Comparison of ENCODE assay signal across 20 cellular contexts in the genomic region with DNA sequence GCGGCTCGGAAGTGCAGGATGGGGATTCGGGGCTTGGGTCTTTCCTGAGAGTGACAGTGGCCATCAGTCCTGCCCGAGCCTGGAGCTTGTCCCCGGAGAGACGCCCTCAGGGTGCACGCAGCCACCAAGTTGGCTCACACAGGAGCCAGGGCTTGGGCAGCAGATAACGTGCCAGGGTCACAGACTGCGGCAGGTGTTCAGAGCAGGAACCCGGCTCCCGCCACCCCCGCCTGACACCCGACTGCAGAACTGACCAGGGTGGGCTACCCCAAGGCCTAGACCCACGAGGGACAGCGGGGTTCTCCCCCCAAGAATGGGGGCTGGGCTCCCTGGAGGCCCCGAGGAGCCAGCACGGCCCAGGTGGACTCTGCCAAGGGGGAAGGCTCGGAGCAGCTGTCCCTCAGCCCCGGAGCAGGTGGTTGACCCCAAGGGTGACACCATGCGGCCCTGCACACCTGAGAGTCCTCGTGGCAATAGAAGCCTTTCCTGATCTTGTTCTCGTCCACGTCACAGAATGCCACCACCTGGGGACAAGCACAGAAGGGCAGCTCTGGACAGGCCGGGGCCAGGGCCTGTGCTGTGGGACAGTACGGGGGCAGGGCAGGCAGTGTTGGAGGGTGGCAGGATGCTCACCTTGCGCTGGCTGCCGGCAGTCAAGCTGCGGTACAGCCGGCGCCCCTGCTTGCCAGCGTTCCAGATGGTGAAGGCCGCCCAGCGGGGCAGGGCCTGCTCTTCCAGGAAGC.
A peak's percentile ranks its signal among the peaks of the same experiment; 100 is the strongest.
DNase-seq lines count a peak whose midpoint lies in the region; ATAC-seq and TF ChIP-seq lines count a peak whose summit lies in the region.
"Had no signal": no experiment of that assay in that cellular context is flagged by ENCODE, and none has a peak within 500 bp of the region (broad histone marks: within the 10 kb centered on the region; RNA-seq: fewer than 3 reads in every experiment).

No MANE protein-coding gene starts in this region.

- peak; percentile 34 for DNase-seq in activated CD8-positive, alpha-beta memory T cell treated with anti-CD3 and anti-CD28 coated beads, Interleukin-2, amount 50 U/mL, for 48 hours
- no peak for DNase-seq in activated CD8-positive, alpha-beta memory T cell treated with anti-CD3 and anti-CD28 coated beads for 24 hours
- DNase-seq in WTC11 (ENCODE audit: low spot score) = peak; percentile 7
- DNase-seq in lung (ENCODE audit: low spot score) = no peak
- DNase-seq in type B pancreatic cell (ENCODE audit: extremely low spot score, unreplicated experiment) = peak; percentile 70
- no peak for DNase-seq in naive thymus-derived CD8-positive, alpha-beta T cell
- DNase-seq in HuH-7 (ENCODE audit: low spot score) = no peak
- DNase-seq in NCI-H2196 (lab: John Stamatoyannopoulos, UW; ENCODE audit: unreplicated experiment) = no peak
- DNase-seq: activated CD4-positive, alpha-beta T cell treated with anti-CD3 and anti-CD28 coated beads, Interleukin-2, amount 50 U/mL, for 1 hour; activated naive CD4-positive, alpha-beta T cell; amniotic stem cell; dermis blood vessel endothelial cell; MV-4-11; NCI-H2029; NCI-H510A had no signal

- no peak overlapping the region for H3K4me3 ChIP-seq in lung
- H3K4me3 ChIP-seq: BLaER1 had no signal

- H3K9me3 Mint-ChIP-seq in WTC11 (peaks cover 42% of the 10 kb centered on the region), type B pancreatic cell (peaks cover 27% of the 10 kb centered on the region)
- peaks cover 0 to 34% (median 22%) of the 10 kb centered on the region in 9 donors for H3K9me3 Mint-ChIP-seq in naive thymus-derived CD8-positive, alpha-beta T cell

- TF ChIP-seq CTCF in WTC11 (IDR thresholded peaks at IDR 0.05) (no peak), lung (IDR thresholded peaks at IDR 0.05; ENCODE audit: control extremely low read depth, extremely low read depth) (no peak), type B pancreatic cell (conservative IDR thresholded peaks at IDR 0.05) (no peak)

- ATAC-seq in WTC11 (no peak), lung (ENCODE audit: insufficient read depth, low FRiP score) (peak; percentile 31)
- no peak for ATAC-seq in naive thymus-derived CD8-positive, alpha-beta T cell

- no peaks in the 10 kb centered on the region for H3K4me1 ChIP-seq in lung (ENCODE audit: control insufficient read depth in 2 of 2, insufficient read depth in 2 of 2, low read length in 2 of 2)
- H3K4me1 ChIP-seq: Caco-2 had no signal

- WGBS in lung, 2 donors = 95 to 96% methylated on average over 33 of the region's 33 CpGs

- no peak overlapping the region for H3K27ac ChIP-seq in lung (ENCODE audit: low read depth in 1 of 2, low read length in 1 of 2)
- H3K27ac ChIP-seq: BLaER1, VCaP had no signal

- no peak overlapping the region for H3K27ac Mint-ChIP-seq in WTC11
- H3K27ac Mint-ChIP-seq in type B pancreatic cell = no peak overlapping the region
- H3K27ac Mint-ChIP-seq in naive thymus-derived CD8-positive, alpha-beta T cell = no peak overlapping the region
- H3K27ac Mint-ChIP-seq: natural killer cell treated with Interleukin-12 subunit alpha and Interleukin-12 subunit beta and Interleukin-15 and Interleukin-18, amount 100 ng/mL, for 72 hours; T-helper 2 cell treated with Interferon-gamma antibody and Interleukin-4, amounts not matched to agents 5 μg/mL and 100 μg/mL, for 36 hours had no signal

- CTCF ChIA-PET in WTC11 (lab: Charles Lee) = no interaction called here

- no peak overlapping the region for H3K4me3 Mint-ChIP-seq in WTC11
- no peak overlapping the region for H3K4me3 Mint-ChIP-seq in type B pancreatic cell
- no peak overlapping the region for H3K4me3 Mint-ChIP-seq in naive thymus-derived CD8-positive, alpha-beta T cell
- H3K4me3 Mint-ChIP-seq: natural killer cell treated with Interleukin-12 subunit alpha and Interleukin-12 subunit beta and Interleukin-15 and Interleukin-18, amount 100 ng/mL, for 72 hours; T-helper 2 cell treated with Interferon-gamma antibody and Interleukin-4, amounts not matched to agents 5 μg/mL and 100 μg/mL, for 36 hours had no signal

- H3K9me3 ChIP-seq in lung (ENCODE audit: control insufficient read depth in 2 of 2, insufficient read depth in 1 of 2, low read length in 1 of 2) = no peaks in the 10 kb centered on the region

- H3K36me3 Mint-ChIP-seq in WTC11 = peaks cover 55% of the 10 kb centered on the region
- peaks cover 35% of the 10 kb centered on the region for H3K36me3 Mint-ChIP-seq in type B pancreatic cell
- peaks cover 27 to 39% (median 39%) of the 10 kb centered on the region in 3 donors for H3K36me3 Mint-ChIP-seq in naive thymus-derived CD8-positive, alpha-beta T cell

- H3K27me3 ChIP-seq in lung (ENCODE audit: control insufficient read depth, insufficient read depth) = no peaks in the 10 kb centered on the region

- POLR2A ChIA-PET in WTC11 (lab: Charles Lee) = no interaction called here
- POLR2A ChIA-PET in naive thymus-derived CD8-positive, alpha-beta T cell (lab: Charles Lee) = interaction anchor here (0.7 kb wide), 1 partner anchor 9 kb away, joined by 4 read pairs; no protein-coding TSS in a partner anchor

- H3K27me3 Mint-ChIP-seq in WTC11 (ENCODE audit: low read depth) (peaks cover 8% of the 10 kb centered on the region; the same call in 1 of the 2 replicates), type B pancreatic cell (no peaks in the 10 kb centered on the region)
- H3K27me3 Mint-ChIP-seq in naive thymus-derived CD8-positive, alpha-beta T cell = no peaks in the 10 kb centered on the region
- H3K27me3 Mint-ChIP-seq: natural killer cell treated with Interleukin-12 subunit alpha and Interleukin-12 subunit beta and Interleukin-15 and Interleukin-18, amount 100 ng/mL, for 72 hours had no signal

- H3K36me3 ChIP-seq in lung (ENCODE audit: control insufficient read depth in 2 of 2, insufficient read depth in 2 of 2, low read length in 2 of 2) = peaks cover 0 to 2% of the 10 kb centered on the region in 2 donors

- no peaks in the 10 kb centered on the region for H3K4me1 Mint-ChIP-seq in WTC11
- H3K4me1 Mint-ChIP-seq in type B pancreatic cell (ENCODE audit: unreplicated experiment) = no peaks in the 10 kb centered on the region
- H3K4me1 Mint-ChIP-seq in naive thymus-derived CD8-positive, alpha-beta T cell = peaks cover 0 to 2% (median 0%) of the 10 kb centered on the region in 4 donors

TF ChIP-seq in WTC11, 78 proteins besides CTCF, POLR2A, EP300 and RAD21:
- TF ChIP-seq, protein P1, sequence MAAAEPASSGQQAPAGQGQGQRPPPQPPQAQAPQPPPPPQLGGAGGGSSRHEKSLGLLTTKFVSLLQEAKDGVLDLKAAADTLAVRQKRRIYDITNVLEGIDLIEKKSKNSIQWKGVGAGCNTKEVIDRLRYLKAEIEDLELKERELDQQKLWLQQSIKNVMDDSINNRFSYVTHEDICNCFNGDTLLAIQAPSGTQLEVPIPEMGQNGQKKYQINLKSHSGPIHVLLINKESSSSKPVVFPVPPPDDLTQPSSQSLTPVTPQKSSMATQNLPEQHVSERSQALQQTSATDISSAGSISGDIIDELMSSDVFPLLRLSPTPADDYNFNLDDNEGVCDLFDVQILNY (CRISPR knock-in tag; IDR thresholded peaks at IDR 0.05) = no peak
- TF ChIP-seq, protein P2, sequence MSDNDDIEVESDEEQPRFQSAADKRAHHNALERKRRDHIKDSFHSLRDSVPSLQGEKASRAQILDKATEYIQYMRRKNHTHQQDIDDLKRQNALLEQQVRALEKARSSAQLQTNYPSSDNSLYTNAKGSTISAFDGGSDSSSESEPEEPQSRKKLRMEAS (CRISPR knock-in tag; IDR thresholded peaks at IDR 0.05) = no peak
- TF ChIP-seq ZNF121 (CRISPR knock-in tag; IDR thresholded peaks at IDR 0.05) = no peak
- TF ChIP-seq, protein P3, sequence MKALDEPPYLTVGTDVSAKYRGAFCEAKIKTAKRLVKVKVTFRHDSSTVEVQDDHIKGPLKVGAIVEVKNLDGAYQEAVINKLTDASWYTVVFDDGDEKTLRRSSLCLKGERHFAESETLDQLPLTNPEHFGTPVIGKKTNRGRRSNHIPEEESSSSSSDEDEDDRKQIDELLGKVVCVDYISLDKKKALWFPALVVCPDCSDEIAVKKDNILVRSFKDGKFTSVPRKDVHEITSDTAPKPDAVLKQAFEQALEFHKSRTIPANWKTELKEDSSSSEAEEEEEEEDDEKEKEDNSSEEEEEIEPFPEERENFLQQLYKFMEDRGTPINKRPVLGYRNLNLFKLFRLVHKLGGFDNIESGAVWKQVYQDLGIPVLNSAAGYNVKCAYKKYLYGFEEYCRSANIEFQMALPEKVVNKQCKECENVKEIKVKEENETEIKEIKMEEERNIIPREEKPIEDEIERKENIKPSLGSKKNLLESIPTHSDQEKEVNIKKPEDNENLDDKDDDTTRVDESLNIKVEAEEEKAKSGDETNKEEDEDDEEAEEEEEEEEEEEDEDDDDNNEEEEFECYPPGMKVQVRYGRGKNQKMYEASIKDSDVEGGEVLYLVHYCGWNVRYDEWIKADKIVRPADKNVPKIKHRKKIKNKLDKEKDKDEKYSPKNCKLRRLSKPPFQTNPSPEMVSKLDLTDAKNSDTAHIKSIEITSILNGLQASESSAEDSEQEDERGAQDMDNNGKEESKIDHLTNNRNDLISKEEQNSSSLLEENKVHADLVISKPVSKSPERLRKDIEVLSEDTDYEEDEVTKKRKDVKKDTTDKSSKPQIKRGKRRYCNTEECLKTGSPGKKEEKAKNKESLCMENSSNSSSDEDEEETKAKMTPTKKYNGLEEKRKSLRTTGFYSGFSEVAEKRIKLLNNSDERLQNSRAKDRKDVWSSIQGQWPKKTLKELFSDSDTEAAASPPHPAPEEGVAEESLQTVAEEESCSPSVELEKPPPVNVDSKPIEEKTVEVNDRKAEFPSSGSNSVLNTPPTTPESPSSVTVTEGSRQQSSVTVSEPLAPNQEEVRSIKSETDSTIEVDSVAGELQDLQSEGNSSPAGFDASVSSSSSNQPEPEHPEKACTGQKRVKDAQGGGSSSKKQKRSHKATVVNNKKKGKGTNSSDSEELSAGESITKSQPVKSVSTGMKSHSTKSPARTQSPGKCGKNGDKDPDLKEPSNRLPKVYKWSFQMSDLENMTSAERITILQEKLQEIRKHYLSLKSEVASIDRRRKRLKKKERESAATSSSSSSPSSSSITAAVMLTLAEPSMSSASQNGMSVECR (CRISPR knock-in tag; IDR thresholded peaks at IDR 0.05; ENCODE audit: borderline replicate concordance) = no peak
- TF ChIP-seq, protein P4, sequence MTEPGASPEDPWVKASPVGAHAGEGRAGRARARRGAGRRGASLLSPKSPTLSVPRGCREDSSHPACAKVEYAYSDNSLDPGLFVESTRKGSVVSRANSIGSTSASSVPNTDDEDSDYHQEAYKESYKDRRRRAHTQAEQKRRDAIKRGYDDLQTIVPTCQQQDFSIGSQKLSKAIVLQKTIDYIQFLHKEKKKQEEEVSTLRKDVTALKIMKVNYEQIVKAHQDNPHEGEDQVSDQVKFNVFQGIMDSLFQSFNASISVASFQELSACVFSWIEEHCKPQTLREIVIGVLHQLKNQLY (CRISPR knock-in tag; IDR thresholded peaks at IDR 0.05) = no peak
- no peak for TF ChIP-seq ZNF232 (CRISPR knock-in tag; IDR thresholded peaks at IDR 0.05)
- no peak for TF ChIP-seq CREB1 (CRISPR knock-in tag; IDR thresholded peaks at IDR 0.05)
- TF ChIP-seq NR1H2 (CRISPR knock-in tag; IDR thresholded peaks at IDR 0.05) = no peak
- no peak for TF ChIP-seq ZNF219 (CRISPR knock-in tag; IDR thresholded peaks at IDR 0.05; ENCODE audit: borderline replicate concordance)
- TF ChIP-seq MXD4 (CRISPR knock-in tag; IDR thresholded peaks at IDR 0.05; ENCODE audit: borderline replicate concordance) = no peak
- no peak for TF ChIP-seq SP1 (CRISPR knock-in tag; conservative IDR thresholded peaks at IDR 0.05)
TF ChIP-seq in WTC11: peak in this region for 0.

Comparison
In these comparisons a context has a peak if more than half of its experiments do, and no peak if none do; other contexts are left out.
1. DNase-seq: peak in activated CD8-positive, alpha-beta memory T cell treated with anti-CD3 and anti-CD28 coated beads, Interleukin-2, amount 50 U/mL, for 48 hours (single experiment), WTC11 (single experiment) and type B pancreatic cell (single experiment); none in activated CD8-positive, alpha-beta memory T cell treated with anti-CD3 and anti-CD28 coated beads for 24 hours (single experiment), lung (single experiment), naive thymus-derived CD8-positive, alpha-beta T cell (0 of 10), HuH-7 (single experiment) and NCI-H2196 (single experiment).